Comparison of ENCODE assay signal across 21 cellular contexts in the genomic region with DNA sequence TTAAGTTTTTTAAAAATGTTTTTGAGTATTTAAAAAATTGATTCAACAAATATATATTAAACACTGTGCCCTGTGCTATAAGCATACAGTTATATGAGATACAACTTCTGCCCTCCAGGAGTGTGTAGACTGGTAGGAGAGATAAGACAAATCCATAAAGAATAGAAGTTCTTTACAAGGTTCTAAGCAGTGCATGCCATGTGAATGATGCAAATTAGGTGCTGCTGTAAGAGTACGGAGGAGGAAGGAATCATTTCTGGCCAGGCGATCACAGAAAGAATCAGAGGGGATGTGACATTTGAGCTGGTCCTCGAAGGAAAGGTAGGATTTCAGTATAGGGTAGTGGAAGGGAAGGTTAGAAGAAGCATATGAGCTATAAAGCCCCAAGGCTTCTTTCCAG. TPM values are rescaled to one million over a fixed set of nuclear protein-coding genes. Genes with fewer than 3 reads are reported as not detected.
DNase-seq lines count a peak whose midpoint lies in the region; ATAC-seq, FAIRE-seq and TF ChIP-seq lines count a peak whose summit lies in the region.
"Had no signal": no experiment of that assay in that cellular context is flagged by ENCODE, and none has a peak within 500 bp of the region (broad histone marks: within the 10 kb centered on the region; RNA-seq: fewer than 3 reads in every experiment).

No MANE protein-coding gene starts in this region.

- dilution Hi-C loops in keratinocyte (cut with MboI; ENCODE audit: extremely low pct_ligation_motif_present, low sequenced_read_pairs): no loop called here

- H3K9me3 ChIP-seq in SK-N-MC (ENCODE audit: low read depth, low read length) (no peaks in the 10 kb centered on the region), keratinocyte (ENCODE audit: control insufficient read depth, low read depth, low read length) (no peaks in the 10 kb centered on the region)

- no peak overlapping the region for H2AFZ ChIP-seq in keratinocyte (ENCODE audit: control insufficient read depth, low read length)
- H2AFZ ChIP-seq: GM23248 had no signal

- no peak overlapping the region for H3K4me3 Mint-ChIP-seq in activated naive CD4-positive, alpha-beta T cell treated with anti-CD3 and anti-CD28 coated beads, Interleukin-2, amount 50 U/mL, for 24 hours
- H3K4me3 Mint-ChIP-seq in type B pancreatic cell: no peak overlapping the region
- H3K4me3 Mint-ChIP-seq: CD8-positive, alpha-beta memory T cell; IgD-negative memory B cell had no signal

- no peak for ATAC-seq in activated naive CD4-positive, alpha-beta T cell treated with anti-CD3 and anti-CD28 coated beads, Interleukin-2, amount 50 U/mL, for 72 hours
- ATAC-seq: GM12878 had no signal

- no peaks in the 10 kb centered on the region for H3K36me3 Mint-ChIP-seq in activated naive CD4-positive, alpha-beta T cell treated with anti-CD3 and anti-CD28 coated beads, Interleukin-2, amount 50 U/mL, for 24 hours
- H3K36me3 Mint-ChIP-seq in activated naive CD4-positive, alpha-beta T cell treated with anti-CD3 and anti-CD28 coated beads, Interleukin-2, amount 50 U/mL, for 72 hours: no peaks in the 10 kb centered on the region
- peaks cover 6% of the 10 kb centered on the region for H3K36me3 Mint-ChIP-seq in type B pancreatic cell

- peaks cover 51% of the 10 kb centered on the region for H3K4me1 Mint-ChIP-seq in activated naive CD4-positive, alpha-beta T cell treated with anti-CD3 and anti-CD28 coated beads, Interleukin-2, amount 50 U/mL, for 24 hours
- peaks cover 41% of the 10 kb centered on the region for H3K4me1 Mint-ChIP-seq in type B pancreatic cell (ENCODE audit: unreplicated experiment)

- H3K27ac ChIP-seq in SK-N-MC (0 out of 2 replicates have a peak overlapping the region, but pooled peaks have one; percentile 55), keratinocyte (ENCODE audit: control insufficient read depth, insufficient read depth, low read length) (peak overlapping the region; percentile 59)
- H3K27ac ChIP-seq: 22Rv1, GM23248 had no signal

- H3K9me1 ChIP-seq in keratinocyte (ENCODE audit: control insufficient read depth, extremely low read depth, insufficient read depth, low read length): no peaks in the 10 kb centered on the region

- no peaks in the 10 kb centered on the region for H3K9me3 Mint-ChIP-seq in activated naive CD4-positive, alpha-beta T cell treated with anti-CD3 and anti-CD28 coated beads, Interleukin-2, amount 50 U/mL, for 24 hours
- H3K9me3 Mint-ChIP-seq in activated naive CD4-positive, alpha-beta T cell treated with anti-CD3 and anti-CD28 coated beads, Interleukin-2, amount 50 U/mL, for 72 hours: no peaks in the 10 kb centered on the region
- H3K9me3 Mint-ChIP-seq in type B pancreatic cell: no peaks in the 10 kb centered on the region
- H3K9me3 Mint-ChIP-seq: CD8-positive, alpha-beta memory T cell; IgD-negative memory B cell had no signal

- peaks cover 92% of the 10 kb centered on the region for H3K79me2 ChIP-seq in keratinocyte (ENCODE audit: control insufficient read depth, insufficient read depth, low read length)

- no peak for FAIRE-seq in keratinocyte (lab: Jason Lieb, UNC)
- FAIRE-seq: GM12878, RCC 7860 had no signal

- peaks cover 66% of the 10 kb centered on the region for H3K4me1 ChIP-seq in keratinocyte (ENCODE audit: control insufficient read depth, extremely low read depth, insufficient read depth, low read length)

- no peaks in the 10 kb centered on the region for H3K27me3 ChIP-seq in keratinocyte (ENCODE audit: control insufficient read depth, extremely low read depth, insufficient read depth, low read length)

- H3K4me2 ChIP-seq in keratinocyte (ENCODE audit: control insufficient read depth, extremely low read depth, insufficient read depth, low read depth, low read length): peak overlapping the region; percentile 25

- H4K20me1 ChIP-seq in keratinocyte (ENCODE audit: control insufficient read depth, extremely low read depth, insufficient read depth, low read length): no peaks in the 10 kb centered on the region

- H3K4me3 ChIP-seq in SK-N-MC: no peak overlapping the region
- H3K4me3 ChIP-seq in keratinocyte (ENCODE audit: control insufficient read depth in 2 of 3, extremely low read depth in 1 of 3, insufficient read depth in 2 of 3, low read depth in 1 of 3, low read length in 3 of 3): no peak overlapping the region
- H3K4me3 ChIP-seq: GM12878, GM23248 had no signal

- TF ChIP-seq CTCF in keratinocyte (optimal IDR thresholded peaks at IDR 0.05 in 1 of 3, IDR thresholded peaks at IDR 0.05 in 1 of 3, conservative IDR thresholded peaks at IDR 0.05 in 1 of 3; ENCODE audit: extremely low read depth in 1 of 3, insufficient read depth in 2 of 3, low read length in 3 of 3) (no peak), type B pancreatic cell (conservative IDR thresholded peaks at IDR 0.05) (no peak)

- no peaks in the 10 kb centered on the region for H3K27me3 Mint-ChIP-seq in activated naive CD4-positive, alpha-beta T cell treated with anti-CD3 and anti-CD28 coated beads, Interleukin-2, amount 50 U/mL, for 24 hours
- H3K27me3 Mint-ChIP-seq in type B pancreatic cell: no peaks in the 10 kb centered on the region
- H3K27me3 Mint-ChIP-seq: CD8-positive, alpha-beta memory T cell had no signal

- peak overlapping the region; percentile 26 for H3K27ac Mint-ChIP-seq in activated naive CD4-positive, alpha-beta T cell treated with anti-CD3 and anti-CD28 coated beads, Interleukin-2, amount 50 U/mL, for 24 hours
- H3K27ac Mint-ChIP-seq in activated naive CD4-positive, alpha-beta T cell treated with anti-CD3 and anti-CD28 coated beads, Interleukin-2, amount 50 U/mL, for 72 hours: no peak overlapping the region
- H3K27ac Mint-ChIP-seq in type B pancreatic cell: peak overlapping the region; percentile 6
- H3K27ac Mint-ChIP-seq: IgD-negative memory B cell had no signal

- H3K36me3 ChIP-seq in SK-N-MC (ENCODE audit: insufficient read depth, low read length) (no peaks in the 10 kb centered on the region), keratinocyte (ENCODE audit: control insufficient read depth in 2 of 2, extremely low read depth in 1 of 2, insufficient read depth in 2 of 2, low read length in 2 of 2) (peaks cover 8 to 10% of the 10 kb centered on the region in 2 experiments)

- H3K9ac ChIP-seq in SK-N-MC (ENCODE audit: insufficient read length) (no peak overlapping the region), keratinocyte (ENCODE audit: control insufficient read depth, extremely low read depth, insufficient read depth, low read length) (peak overlapping the region; percentile 1)
- H3K9ac ChIP-seq: GM23248 had no signal

- DNase-seq in activated naive CD4-positive, alpha-beta T cell treated with anti-CD3 and anti-CD28 coated beads, Interleukin-2, amount 50 U/mL, for 72 hours (ENCODE audit: low spot score in 2 of 2): no peak
- DNase-seq in SK-N-MC (ENCODE audit: low read depth, low spot score) (no peak), keratinocyte (ENCODE audit: low read depth, low spot score) (no peak), type B pancreatic cell (ENCODE audit: extremely low spot score, unreplicated experiment) (no peak), SKM-1 treated with dmso at 0.1 percent for 144 hours (lab: John Stamatoyannopoulos, UW; ENCODE audit: unreplicated experiment) (no peak), NCI-H2107 treated with DMSO at 0.1 percent for 48 hours (lab: John Stamatoyannopoulos, UW; ENCODE audit: unreplicated experiment) (no peak)
- DNase-seq in NK-92 treated with Interleukin-12 subunit alpha and Interleukin-12 subunit beta, amount 100 ng/mL, for 24 hours (lab: John Stamatoyannopoulos, UW): no peak
- DNase-seq: CD8-positive, alpha-beta memory T cell; DMS 273 treated with DMSO at 0.1 percent for 48 hours; GDM1; GM23248; HCEC 1CT; NCI-H1417; NCI-H187 treated with DMSO at 0.1 percent for 48 hours; NCI-H82; SHP77 treated with DMSO at 0.1 percent for 48 hours had no signal

RNA-seq across cellular contexts. Expression of gene MAPKBP1, which starts 14.0 kb away (rescaled TPM):
- 10 to 100 TPM; 31.0 to 31.3 TPM for total RNA-seq in activated naive CD4-positive, alpha-beta T cell treated with anti-CD3 and anti-CD28 coated beads, Interleukin-2, amount 50 U/mL, for 72 hours
- polyA plus RNA-seq in keratinocyte: 11.3 to 22.2 TPM (median 18.3 TPM) in 3 replicates
- 9.8 TPM for polyA plus RNA-seq in keratinocyte (2011; ENCODE audit: low read depth)
- polyA plus RNA-seq in keratinocyte (2011; cell fraction: cytosol; rRNA removed): 7.7 and 34.7 TPM in 2 replicates
- polyA plus RNA-seq in keratinocyte (2011; cell fraction: nucleus; rRNA removed): 72.2 and 89.6 TPM in 2 replicates
- polyA plus RNA-seq in keratinocyte (2012; ENCODE audit: low replicate concordance): 20.7 and 24.2 TPM in 2 replicates
- polyA minus RNA-seq in keratinocyte: 61.9 to 98.7 TPM (median 65.0 TPM) in 3 replicates
- polyA minus RNA-seq in keratinocyte (2011; cell fraction: cytosol; rRNA and poly(A)+ RNA removed): 18.2 TPM
- 61.8 and 96.3 TPM in 2 replicates for polyA minus RNA-seq in keratinocyte (2011; cell fraction: nucleus; rRNA and poly(A)+ RNA removed)
- 21.1 and 34.8 TPM in 2 replicates for total RNA-seq in type B pancreatic cell (ENCODE audit: low replicate concordance)

RNA-seq across cellular contexts. Expression of gene JMJD7, which starts 39.6 kb away (rescaled TPM):
- total RNA-seq in activated naive CD4-positive, alpha-beta T cell treated with anti-CD3 and anti-CD28 coated beads, Interleukin-2, amount 50 U/mL, for 72 hours: 10 to 100 TPM; 13.5 to 17.7 TPM
- polyA plus RNA-seq in keratinocyte: 7.8 to 8.2 TPM (median 7.8 TPM) in 3 replicates
- polyA plus RNA-seq in keratinocyte (2011; ENCODE audit: low read depth): 7.2 TPM
- 3.0 and 5.2 TPM in 2 replicates for polyA plus RNA-seq in keratinocyte (2011; cell fraction: cytosol; rRNA removed)
- polyA plus RNA-seq in keratinocyte (2011; cell fraction: nucleus; rRNA removed): 2.9 and 5.3 TPM in 2 replicates
- polyA plus RNA-seq in keratinocyte (2012; ENCODE audit: low replicate concordance): 9.4 and 11.9 TPM in 2 replicates
- polyA minus RNA-seq in keratinocyte: 2.1 to 5.8 TPM (median 3.3 TPM) in 3 replicates
- polyA minus RNA-seq in keratinocyte (2011; cell fraction: cytosol; rRNA and poly(A)+ RNA removed): 5.2 TPM
- 1.8 TPM in 1 of 2 replicates, not detected in the other for polyA minus RNA-seq in keratinocyte (2011; cell fraction: nucleus; rRNA and poly(A)+ RNA removed)
- 29.0 and 51.7 TPM in 2 replicates for total RNA-seq in type B pancreatic cell (ENCODE audit: low replicate concordance)

RNA-seq across cellular contexts. Expression of gene PLA2G4B, which starts 50.4 kb away (rescaled TPM):
- 1 to 10 TPM; 8.3 to 9.4 TPM for total RNA-seq in activated naive CD4-positive, alpha-beta T cell treated with anti-CD3 and anti-CD28 coated beads, Interleukin-2, amount 50 U/mL, for 72 hours
- 3.9 to 9.8 TPM (median 8.6 TPM) in 3 replicates for polyA plus RNA-seq in keratinocyte
- polyA plus RNA-seq in keratinocyte (2011; ENCODE audit: low read depth): 16.9 TPM
- polyA plus RNA-seq in keratinocyte (2011; cell fraction: cytosol; rRNA removed): 1.2 and 1.3 TPM in 2 replicates
- polyA plus RNA-seq in keratinocyte (2011; cell fraction: nucleus; rRNA removed): 14.1 TPM in 2 replicates
- 1.9 and 50.8 TPM in 2 replicates for polyA plus RNA-seq in keratinocyte (2012; ENCODE audit: low replicate concordance)
- 0.92 to 6.6 TPM (median 6.6 TPM) in 3 replicates for polyA minus RNA-seq in keratinocyte
- polyA minus RNA-seq in keratinocyte (2011; cell fraction: cytosol; rRNA and poly(A)+ RNA removed): 2.1 TPM
- polyA minus RNA-seq in keratinocyte (2011; cell fraction: nucleus; rRNA and poly(A)+ RNA removed): 7.7 and 8.4 TPM in 2 replicates
- total RNA-seq in type B pancreatic cell (ENCODE audit: low replicate concordance): 17.7 and 19.9 TPM in 2 replicates

Comparison
In these comparisons a context has a peak if more than half of its experiments do, and no peak if none do; other contexts are left out.
1. H3K27ac Mint-ChIP-seq: peak in activated naive CD4-positive, alpha-beta T cell treated with anti-CD3 and anti-CD28 coated beads, Interleukin-2, amount 50 U/mL, for 24 hours (single experiment) and type B pancreatic cell (single experiment); none in activated naive CD4-positive, alpha-beta T cell treated with anti-CD3 and anti-CD28 coated beads, Interleukin-2, amount 50 U/mL, for 72 hours (0 of 2).